ENCODE assay signal across 7 cellular contexts in the genomic region with DNA sequence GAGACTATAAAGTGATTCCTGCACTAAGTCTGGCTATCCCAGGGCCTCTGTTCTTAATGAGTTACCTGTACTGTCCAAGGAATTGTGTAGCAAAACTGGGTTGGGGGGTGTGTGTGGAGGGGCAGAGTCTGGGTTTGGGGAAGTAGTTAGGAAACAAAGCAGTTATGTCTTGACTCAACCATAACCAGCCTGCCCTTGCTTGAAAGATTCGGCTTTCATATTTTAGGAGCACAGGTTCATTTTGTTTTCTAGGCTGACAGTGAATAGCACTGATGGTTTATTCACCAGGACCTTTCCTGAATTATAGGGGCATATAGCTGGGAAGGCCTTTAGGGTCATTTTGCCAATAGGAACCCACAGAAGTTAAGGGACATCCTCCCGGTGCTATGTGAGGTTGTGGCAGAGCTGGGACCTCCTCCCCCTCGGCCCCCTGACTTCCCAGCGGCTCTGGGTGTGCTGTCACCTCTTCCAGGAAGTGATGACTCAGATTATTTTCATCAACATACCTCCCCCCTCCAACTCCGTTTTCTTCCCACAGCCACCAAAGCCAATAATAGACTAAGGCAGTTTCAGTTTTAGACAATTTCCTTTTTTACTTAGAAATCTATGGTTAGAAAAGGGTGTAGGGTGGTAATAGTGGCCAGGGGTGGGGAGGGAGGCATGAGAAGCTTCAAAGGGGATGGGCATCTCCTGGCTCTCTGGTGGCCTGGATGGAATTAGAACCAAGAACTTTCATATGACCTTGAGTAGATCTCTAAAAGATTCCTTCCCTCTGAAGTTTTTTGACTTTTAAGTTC. TPM values are rescaled to one million over a fixed set of nuclear protein-coding genes. Genes with fewer than 3 reads are reported as not detected.
A peak's percentile ranks its signal among the peaks of the same experiment; 100 is the strongest.
DNase-seq lines count a peak whose midpoint lies in the region; ATAC-seq and TF ChIP-seq lines count a peak whose summit lies in the region.

No MANE protein-coding gene starts in this region.

- H3K9me3 ChIP-seq in neural progenitor cell (ENCODE audit: low read depth) (no peaks in the 10 kb centered on the region), thyroid gland (no peaks in the 10 kb centered on the region)

- peak overlapping the region; percentile 21 for H3K4me3 Mint-ChIP-seq in activated CD4-positive, alpha-beta T cell treated with anti-CD3 and anti-CD28 coated beads, Interleukin-2, amount 10 ng/mL, durations not matched to agents 7 days and 5 days
- H3K4me3 Mint-ChIP-seq in effector memory CD8-positive, alpha-beta T cell = peak overlapping the region; percentile 19 to 34
- no peak overlapping the region for H3K4me3 Mint-ChIP-seq in neural progenitor cell
- H3K4me3 Mint-ChIP-seq in glutamatergic neuron (ENCODE audit: unreplicated experiment) = no peak overlapping the region

- H3K4me3 ChIP-seq in neural progenitor cell = no peak overlapping the region
- no peak overlapping the region for H3K4me3 ChIP-seq in thyroid gland (replicated peaks in 1 of 3)

- H3K4me2 ChIP-seq in neural progenitor cell = no peak overlapping the region

- TF ChIP-seq POLR2A in thyroid gland (IDR thresholded peaks at IDR 0.05) = no peak

- intact Hi-C loops in thyroid gland (cut with DNase I) = no loop called here

- TF ChIP-seq CTCF in neural progenitor cell (IDR thresholded peaks at IDR 0.05) = no peak
- no peak for TF ChIP-seq CTCF in thyroid gland (IDR thresholded peaks at IDR 0.05)
- TF ChIP-seq CTCF in glutamatergic neuron (IDR thresholded peaks at IDR 0.05; ENCODE audit: partially characterized antibody, unreplicated experiment) = no peak

- ATAC-seq in GM19463 (IDR thresholded peaks at IDR 0.05; ENCODE audit: unreplicated experiment) = peak; percentile 61
- ATAC-seq in effector memory CD8-positive, alpha-beta T cell (replicated peaks) = peak; percentile 69

- H3K27me3 ChIP-seq in neural progenitor cell (no peaks in the 10 kb centered on the region), thyroid gland (no peaks in the 10 kb centered on the region)

- WGBS in thyroid gland, 2 donors = 63 to 73% methylated on average over 5 of the region's 5 CpGs

- no peaks in the 10 kb centered on the region for H3F3A ChIP-seq in neural progenitor cell (ENCODE audit: low read depth)

- H2AFZ ChIP-seq in neural progenitor cell (replicated peaks) = no peak overlapping the region

- peak; percentile 92 for DNase-seq in HT1080 (ENCODE audit: low read depth)
- peak; percentile 71 for DNase-seq in activated CD4-positive, alpha-beta T cell treated with anti-CD3 and anti-CD28 coated beads, Interleukin-2, amount 10 ng/mL, durations not matched to agents 7 days and 5 days
- peak; percentile 42 to 58 (median 45) for DNase-seq in effector memory CD8-positive, alpha-beta T cell
- DNase-seq in neural progenitor cell (ENCODE audit: low spot score) = no peak
- DNase-seq in thyroid gland = no peak
- DNase-seq in glutamatergic neuron = no peak

- peaks cover 17% of the 10 kb centered on the region for H3K36me3 Mint-ChIP-seq in activated CD4-positive, alpha-beta T cell treated with anti-CD3 and anti-CD28 coated beads, Interleukin-2, amount 10 ng/mL, durations not matched to agents 7 days and 5 days (ENCODE audit: low read depth)
- H3K36me3 Mint-ChIP-seq in effector memory CD8-positive, alpha-beta T cell (ENCODE audit: insufficient read depth) = no peaks in the 10 kb centered on the region
- H3K36me3 Mint-ChIP-seq in neural progenitor cell = peaks cover 13% of the 10 kb centered on the region
- H3K36me3 Mint-ChIP-seq in glutamatergic neuron (ENCODE audit: unreplicated experiment) = no peaks in the 10 kb centered on the region

- H3K4me1 ChIP-seq in neural progenitor cell (peaks cover 52% of the 10 kb centered on the region), thyroid gland (peaks cover 17 to 37% of the 10 kb centered on the region in 2 donors)

- CTCF ChIA-PET in activated CD4-positive, alpha-beta T cell treated with anti-CD3 and anti-CD28 coated beads, Interleukin-2, amount 10 ng/mL, durations not matched to agents 7 days and 5 days (lab: Charles Lee) = interaction anchor here (1.0 to 1.2 kb wide), 3 partner anchors 16 to 34 kb away, joined by 3 to 4 read pairs (median 3); no protein-coding TSS in a partner anchor

- H3K9ac ChIP-seq in neural progenitor cell = no peak overlapping the region

- no peaks in the 10 kb centered on the region for H3K9me3 Mint-ChIP-seq in activated CD4-positive, alpha-beta T cell treated with anti-CD3 and anti-CD28 coated beads, Interleukin-2, amount 10 ng/mL, durations not matched to agents 7 days and 5 days
- no peaks in the 10 kb centered on the region for H3K9me3 Mint-ChIP-seq in effector memory CD8-positive, alpha-beta T cell
- no peaks in the 10 kb centered on the region for H3K9me3 Mint-ChIP-seq in neural progenitor cell
- peaks cover 5% of the 10 kb centered on the region for H3K9me3 Mint-ChIP-seq in glutamatergic neuron (ENCODE audit: unreplicated experiment)

- H4K20me1 ChIP-seq in neural progenitor cell (ENCODE audit: low read depth) = peaks cover 20% of the 10 kb centered on the region

- POLR2A ChIA-PET in activated CD4-positive, alpha-beta T cell treated with anti-CD3 and anti-CD28 coated beads, Interleukin-2, amount 10 ng/mL, durations not matched to agents 7 days and 5 days (lab: Charles Lee) = no interaction called here

- peak overlapping the region; percentile 82 for H3K27ac Mint-ChIP-seq in activated CD4-positive, alpha-beta T cell treated with anti-CD3 and anti-CD28 coated beads, Interleukin-2, amount 10 ng/mL, durations not matched to agents 7 days and 5 days
- peak overlapping the region; percentile 82 to 86 for H3K27ac Mint-ChIP-seq in effector memory CD8-positive, alpha-beta T cell
- peak overlapping the region; percentile 81 for H3K27ac Mint-ChIP-seq in neural progenitor cell
- no peak overlapping the region for H3K27ac Mint-ChIP-seq in glutamatergic neuron (ENCODE audit: unreplicated experiment)

- H3K4me1 Mint-ChIP-seq in activated CD4-positive, alpha-beta T cell treated with anti-CD3 and anti-CD28 coated beads, Interleukin-2, amount 10 ng/mL, durations not matched to agents 7 days and 5 days = peaks cover 75% of the 10 kb centered on the region
- peaks cover 65 to 86% of the 10 kb centered on the region in 2 donors for H3K4me1 Mint-ChIP-seq in effector memory CD8-positive, alpha-beta T cell (ENCODE audit: low read depth in 2 of 2)
- H3K4me1 Mint-ChIP-seq in neural progenitor cell = peaks cover 65% of the 10 kb centered on the region
- H3K4me1 Mint-ChIP-seq in glutamatergic neuron (ENCODE audit: low read depth, unreplicated experiment) = peaks cover 52% of the 10 kb centered on the region

- H3K27ac ChIP-seq in neural progenitor cell = no peak overlapping the region
- H3K27ac ChIP-seq in thyroid gland = peak overlapping the region; percentile 5 to 77 (median 63)

- H3K27me3 Mint-ChIP-seq in activated CD4-positive, alpha-beta T cell treated with anti-CD3 and anti-CD28 coated beads, Interleukin-2, amount 10 ng/mL, durations not matched to agents 7 days and 5 days = peaks cover 22% of the 10 kb centered on the region
- no peaks in the 10 kb centered on the region for H3K27me3 Mint-ChIP-seq in effector memory CD8-positive, alpha-beta T cell
- no peaks in the 10 kb centered on the region for H3K27me3 Mint-ChIP-seq in neural progenitor cell (ENCODE audit: insufficient read depth, low read depth)
- H3K27me3 Mint-ChIP-seq in glutamatergic neuron (ENCODE audit: unreplicated experiment) = no peaks in the 10 kb centered on the region

- H3K36me3 ChIP-seq in neural progenitor cell = no peaks in the 10 kb centered on the region
- H3K36me3 ChIP-seq in thyroid gland = no peaks in the 10 kb centered on the region

- peaks cover 7% of the 10 kb centered on the region for H3K79me2 ChIP-seq in neural progenitor cell (ENCODE audit: low read depth)

RNA-seq across cellular contexts. Expression of a gene that starts 44.8 kb away (rescaled TPM):
- 2.1 and 2.7 TPM in 2 replicates for total RNA-seq in HT1080 (2014; rRNA removed; shearing (Covaris generic))
- 1.1 and 1.3 TPM in 2 replicates for polyA plus RNA-seq in HT1080 (2015; cell fraction: cytosol; rRNA removed)
- polyA plus RNA-seq in HT1080 (2015; cell fraction: nucleus; rRNA removed) = 1.5 and 2.3 TPM in 2 replicates
- 1 to 10 TPM; 3.7 to 4.4 TPM for total RNA-seq in activated CD4-positive, alpha-beta T cell treated with anti-CD3 and anti-CD28 coated beads, Interleukin-2, amount 10 ng/mL, durations not matched to agents 7 days and 5 days
- total RNA-seq in neural progenitor cell (ENCODE audit: low replicate concordance) (12.0 and 14.4 TPM in 2 replicates), thyroid gland (10 to 100 TPM; 32.1 to 72.0 (median 42.0) TPM), glutamatergic neuron (ENCODE audit: unreplicated experiment) (83.3 TPM)

Comparison
In these comparisons a context has a peak if more than half of its experiments do, and no peak if none do; other contexts are left out.
1. DNase-seq: peak in HT1080 (single experiment), activated CD4-positive, alpha-beta T cell treated with anti-CD3 and anti-CD28 coated beads, Interleukin-2, amount 10 ng/mL, durations not matched to agents 7 days and 5 days (single experiment) and effector memory CD8-positive, alpha-beta T cell (3 of 3); none in neural progenitor cell (single experiment), thyroid gland (0 of 2) and glutamatergic neuron (single experiment).
2. H3K4me3 Mint-ChIP-seq: peak in activated CD4-positive, alpha-beta T cell treated with anti-CD3 and anti-CD28 coated beads, Interleukin-2, amount 10 ng/mL, durations not matched to agents 7 days and 5 days (single experiment) and effector memory CD8-positive, alpha-beta T cell (2 of 2); none in neural progenitor cell (single experiment) and glutamatergic neuron (single experiment).